Comparison of ENCODE assay signal across 8 cellular contexts in genomic region chr6:52670502-52671409, GRCh38. TPM values are rescaled to one million over a fixed set of nuclear protein-coding genes. Genes with fewer than 3 reads are reported as not detected.
DNase-seq lines count a peak whose midpoint lies in the region; ATAC-seq and TF ChIP-seq lines count a peak whose summit lies in the region.

Gene TMEM14A (plus strand): TSS chr6:52671113. CDS start chr6:52677103, 5,990 bp downstream.

- H2AFZ ChIP-seq in osteoblast (ENCODE audit: low read length), result peak within 1 kb of the TSS; percentile 93

- H3K79me2 ChIP-seq in osteoblast (ENCODE audit: insufficient read depth, low read length), result peaks cover 5% of the 10 kb centered on the region

- H3K27ac ChIP-seq in osteoblast (ENCODE audit: low read depth, low read length) (no peak within 1 kb of the TSS), testis (peak within 1 kb of the TSS in 1 of 2 donors; percentile 54)

- intact Hi-C loops in testis (cut with DNase I; ENCODE audit: low total_unique reads), result no loop called here

- H3K4me1 Mint-ChIP-seq in activated naive CD8-positive, alpha-beta T cell (ENCODE audit: low read depth), result peaks cover 29% of the 10 kb centered on the region
- H3K4me1 Mint-ChIP-seq in glutamatergic neuron (ENCODE audit: low read depth, unreplicated experiment), result peaks cover 5% of the 10 kb centered on the region

- H3K4me3 Mint-ChIP-seq in activated naive CD8-positive, alpha-beta T cell, result peak within 1 kb of the TSS; percentile 92
- H3K4me3 Mint-ChIP-seq in glutamatergic neuron (ENCODE audit: unreplicated experiment), result peak within 1 kb of the TSS; percentile 91

- peaks cover 4% of the 10 kb centered on the region for H3K36me3 Mint-ChIP-seq in activated naive CD8-positive, alpha-beta T cell
- no peaks in the 10 kb centered on the region for H3K36me3 Mint-ChIP-seq in glutamatergic neuron (ENCODE audit: unreplicated experiment)

- H3K9me3 ChIP-seq in osteoblast (ENCODE audit: low read depth, low read length), result no peaks in the 10 kb centered on the region
- no peaks in the 10 kb centered on the region for H3K9me3 ChIP-seq in testis

- H3K27ac Mint-ChIP-seq in activated naive CD8-positive, alpha-beta T cell, result peak within 1 kb of the TSS; percentile 80
- peak within 1 kb of the TSS; percentile 72 for H3K27ac Mint-ChIP-seq in glutamatergic neuron (ENCODE audit: unreplicated experiment)

- TF ChIP-seq POLR2A in GM10847 (IDR thresholded peaks at IDR 0.05; ENCODE audit: extremely low read depth, insufficient read length), result peak; percentile 79
- no peak for TF ChIP-seq POLR2A in testis (IDR thresholded peaks at IDR 0.05)

- no peaks in the 10 kb centered on the region for H4K20me1 ChIP-seq in osteoblast (ENCODE audit: insufficient read depth, low read length)

- H3K9me3 Mint-ChIP-seq in activated naive CD8-positive, alpha-beta T cell (ENCODE audit: low read depth), result no peaks in the 10 kb centered on the region
- peaks cover 2% of the 10 kb centered on the region for H3K9me3 Mint-ChIP-seq in glutamatergic neuron (ENCODE audit: unreplicated experiment)

- DNase-seq in NCI-H1105 (lab: John Stamatoyannopoulos, UW) (peak; percentile 95), SKM-1 treated with dmso at 0.1 percent for 144 hours (lab: John Stamatoyannopoulos, UW; ENCODE audit: unreplicated experiment) (peak; percentile 80), glutamatergic neuron (peak; percentile 99), osteoblast (ENCODE audit: insufficient read length, low spot score, missing footprints) (peak; percentile 99), testis (peak; percentile 95)

- TF ChIP-seq CTCF in glutamatergic neuron (IDR thresholded peaks at IDR 0.05; ENCODE audit: partially characterized antibody, unreplicated experiment), result no peak
- no peak for TF ChIP-seq CTCF in osteoblast (IDR thresholded peaks at IDR 0.05; ENCODE audit: extremely low read depth, low read depth, low read length)
- TF ChIP-seq CTCF in testis (IDR thresholded peaks at IDR 0.05), result no peak

- H3K4me2 ChIP-seq in osteoblast (ENCODE audit: insufficient read depth, low read length), result peak within 1 kb of the TSS; percentile 93

- ATAC-seq in HG02642 (IDR thresholded peaks at IDR 0.05; ENCODE audit: poor library complexity, unreplicated experiment), result peak; percentile 97

- H3K27me3 Mint-ChIP-seq in activated naive CD8-positive, alpha-beta T cell, result peaks cover 2% of the 10 kb centered on the region
- H3K27me3 Mint-ChIP-seq in glutamatergic neuron (ENCODE audit: unreplicated experiment), result peaks cover 5% of the 10 kb centered on the region

- peak within 1 kb of the TSS; percentile 81 for H3K4me3 ChIP-seq in osteoblast (ENCODE audit: insufficient read depth, low read length)
- H3K4me3 ChIP-seq in testis, result peak within 1 kb of the TSS; percentile 62 to 70

- H3K4me1 ChIP-seq in osteoblast (ENCODE audit: insufficient read depth, low read length), result peaks cover 17% of the 10 kb centered on the region
- H3K4me1 ChIP-seq in testis, result peaks cover 9% of the 10 kb centered on the region

- H3K36me3 ChIP-seq in osteoblast (ENCODE audit: insufficient read depth, low read length) (peaks cover 11% of the 10 kb centered on the region), testis (ENCODE audit: low read depth, missing control alignments) (no peaks in the 10 kb centered on the region)

- 0 to 3% methylated on average over 8 to 42 of the region's 42 CpGs for WGBS in testis, 2 donors

- peaks cover 3% of the 10 kb centered on the region for H3K27me3 ChIP-seq in osteoblast (ENCODE audit: insufficient read depth, low read length)
- H3K27me3 ChIP-seq in testis, result no peaks in the 10 kb centered on the region

RNA-seq across cellular contexts. Expression of gene TMEM14A, which starts in this region (rescaled TPM):
- 26.3 TPM for total RNA-seq in glutamatergic neuron (ENCODE audit: unreplicated experiment)
- total RNA-seq in osteoblast, result 15.6 and 19.9 TPM in 2 replicates
- total RNA-seq in testis, result 10 to 100 TPM; 23.7 to 33.4 TPM
- 27.4 TPM for polyA plus RNA-seq in testis (ENCODE audit: insufficient read depth, low read depth, low replicate concordance)
